Comparison of ENCODE assay signal across 8 cellular contexts in the genomic region with DNA sequence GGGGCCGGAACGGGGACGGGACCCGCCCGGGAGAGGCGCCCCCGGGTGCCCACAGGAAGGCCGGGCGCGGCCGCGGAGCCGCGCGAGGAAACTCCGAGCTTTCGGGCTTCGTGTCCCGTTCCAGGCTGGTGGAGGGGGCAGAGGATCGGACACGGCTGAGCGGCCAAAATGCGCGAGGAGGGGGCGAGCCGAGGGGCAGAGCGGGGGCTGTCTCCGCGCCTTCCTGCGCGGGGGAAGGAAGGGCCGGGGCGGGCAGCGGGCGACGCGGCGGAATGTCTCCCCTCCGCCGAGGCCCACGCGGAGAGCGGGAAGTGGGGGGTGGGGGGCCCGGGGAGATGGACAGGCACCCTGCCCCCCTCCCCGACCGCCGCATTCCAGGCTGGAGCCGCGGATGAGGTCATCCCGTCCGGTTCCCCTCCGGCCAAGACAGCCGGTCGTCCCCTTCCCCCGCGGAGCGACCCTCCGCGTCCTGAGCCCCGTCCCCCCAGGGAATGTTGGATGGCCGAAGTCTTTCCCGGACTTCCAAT. TPM values are rescaled to one million over a fixed set of nuclear protein-coding genes. Genes with fewer than 3 reads are reported as not detected.
DNase-seq lines count a peak whose midpoint lies in the region; ATAC-seq and TF ChIP-seq lines count a peak whose summit lies in the region.

No MANE protein-coding gene starts in this region.

- H3K36me3 ChIP-seq in lung (ENCODE audit: control insufficient read depth in 2 of 2, insufficient read depth in 2 of 2, low read length in 2 of 2) = peaks cover 0 to 4% of the 10 kb centered on the region in 2 donors

- WGBS in lung, 2 donors = 0 to 1% methylated on average over 40 to 60 of the region's 62 CpGs

- no peaks in the 10 kb centered on the region for H3K9me3 Mint-ChIP-seq in activated T-cell treated with anti-CD3 and anti-CD28 coated beads, Interleukin-2, amount 50 U/mL, for 4 hours

- H3K4me3 Mint-ChIP-seq in activated T-cell treated with anti-CD3 and anti-CD28 coated beads, Interleukin-2, amount 50 U/mL, for 4 hours = peak overlapping the region; percentile 60

- H3K27ac ChIP-seq in coronary artery (peak overlapping the region; percentile 94 to 97), lung (ENCODE audit: low read depth in 1 of 2, low read length in 1 of 2) (peak overlapping the region; percentile 96 to 98)

- no peak for DNase-seq in activated T-cell treated with anti-CD3 and anti-CD28 coated beads, Interleukin-2, amount 50 U/mL, for 4 hours
- no peak for DNase-seq in activated T-cell treated with anti-CD3 and anti-CD28 coated beads, Interleukin-2, amount 50 U/mL, for 48 hours
- peak; percentile 81 for DNase-seq in coronary artery (ENCODE audit: low spot score)
- DNase-seq in lung (ENCODE audit: low spot score) = no peak
- peak; percentile 66 for DNase-seq in ureter (ENCODE audit: low spot score)
- DNase-seq in activated naive CD4-positive, alpha-beta T cell treated with anti-CD3 and anti-CD28 coated beads, Interleukin-2, amount 50 U/mL, for 16 hours = no peak

- no peaks in the 10 kb centered on the region for H3K27me3 ChIP-seq in lung (ENCODE audit: control insufficient read depth, insufficient read depth)

- H3K4me1 ChIP-seq in lung (ENCODE audit: control insufficient read depth in 2 of 2, insufficient read depth in 2 of 2, low read length in 2 of 2) = peaks cover 0 to 32% of the 10 kb centered on the region in 2 donors

- H3K36me3 Mint-ChIP-seq in activated T-cell treated with anti-CD3 and anti-CD28 coated beads, Interleukin-2, amount 50 U/mL, for 4 hours (ENCODE audit: insufficient read depth) = no peaks in the 10 kb centered on the region

- H3K9me3 ChIP-seq in lung (ENCODE audit: control insufficient read depth in 2 of 2, insufficient read depth in 1 of 2, low read length in 1 of 2) = no peaks in the 10 kb centered on the region

- H3K4me3 ChIP-seq in coronary artery = peak overlapping the region; percentile 87
- H3K4me3 ChIP-seq in lung = peak overlapping the region; percentile 78

- H3K4me1 Mint-ChIP-seq in activated T-cell treated with anti-CD3 and anti-CD28 coated beads, Interleukin-2, amount 50 U/mL, for 4 hours (ENCODE audit: low read depth) = peaks cover 15% of the 10 kb centered on the region

- peak in 1 of 2 donors; percentile 19 for ATAC-seq in activated T-cell treated with anti-CD3 and anti-CD28 coated beads, Interleukin-2, amount 50 U/mL, for 4 hours
- ATAC-seq in lung (ENCODE audit: insufficient read depth, low FRiP score) (no peak), GM18519 (IDR thresholded peaks at IDR 0.05; ENCODE audit: low FRiP score, unreplicated experiment) (no peak), GM19328 (IDR thresholded peaks at IDR 0.05; ENCODE audit: unreplicated experiment) (no peak)

- peaks cover 54% of the 10 kb centered on the region for H3K27me3 Mint-ChIP-seq in activated T-cell treated with anti-CD3 and anti-CD28 coated beads, Interleukin-2, amount 50 U/mL, for 4 hours (ENCODE audit: low read depth)

- TF ChIP-seq CTCF in coronary artery (IDR thresholded peaks at IDR 0.05) (no peak), lung (IDR thresholded peaks at IDR 0.05; ENCODE audit: control extremely low read depth, extremely low read depth) (no peak)

RNA-seq across cellular contexts. Expression of a gene that starts 0.5 kb away (rescaled TPM):
- total RNA-seq in activated T-cell treated with anti-CD3 and anti-CD28 coated beads, Interleukin-2, amount 50 U/mL, for 4 hours = under 1 TPM; 0.13 to 0.42 (median 0.35) TPM
- total RNA-seq in lung (10 to 100 TPM; 23.9 to 77.0 TPM), ureter (33.4 TPM)
- 10 to 100 TPM; 39.8 to 64.1 TPM for polyA plus RNA-seq in lung

RNA-seq across cellular contexts. Expression of a gene that starts 19.1 kb away (rescaled TPM):
- not detected for total RNA-seq in activated T-cell treated with anti-CD3 and anti-CD28 coated beads, Interleukin-2, amount 50 U/mL, for 4 hours
- total RNA-seq in lung = 1 to 10 TPM in 1 of 2 donors, under 1 TPM in 1; 0.89 to 3.1 TPM
- polyA plus RNA-seq in lung = 1 to 10 TPM; 2.4 to 4.3 TPM
- total RNA-seq in ureter = not detected

RNA-seq across cellular contexts. Expression of a gene that starts 41.5 kb away (rescaled TPM):
- total RNA-seq in activated T-cell treated with anti-CD3 and anti-CD28 coated beads, Interleukin-2, amount 50 U/mL, for 4 hours = under 1 TPM in 2 of 3 donors, not detected in 1; 0.26 to 0.35 TPM
- total RNA-seq in lung (10 to 100 TPM; 12.0 to 16.3 TPM), ureter (14.9 TPM)
- polyA plus RNA-seq in lung = 1 to 10 TPM; 6.8 to 8.4 TPM

RNA-seq across cellular contexts. Expression of a gene that starts 47.9 kb away (rescaled TPM):
- total RNA-seq in activated T-cell treated with anti-CD3 and anti-CD28 coated beads, Interleukin-2, amount 50 U/mL, for 4 hours = 10 to 100 TPM; 73.3 to 79.5 (median 77.3) TPM
- total RNA-seq in lung (10 to 100 TPM; 62.1 to 72.4 TPM), ureter (68.9 TPM)
- 10 to 100 TPM; 51.5 to 53.0 TPM for polyA plus RNA-seq in lung

Comparison
In these comparisons a context has a peak if more than half of its experiments do, and no peak if none do; other contexts are left out.
1. DNase-seq: peak in coronary artery (single experiment) and ureter (single experiment); none in activated T-cell treated with anti-CD3 and anti-CD28 coated beads, Interleukin-2, amount 50 U/mL, for 4 hours (single experiment), activated T-cell treated with anti-CD3 and anti-CD28 coated beads, Interleukin-2, amount 50 U/mL, for 48 hours (0 of 2), lung (single experiment) and activated naive CD4-positive, alpha-beta T cell treated with anti-CD3 and anti-CD28 coated beads, Interleukin-2, amount 50 U/mL, for 16 hours (single experiment).
2. RNA of a gene that starts 0.5 kb away (total RNA-seq): 23.9 to 77.0 TPM in lung and 33.4 TPM in ureter (single experiment); 0.13 to 0.42 TPM in activated T-cell treated with anti-CD3 and anti-CD28 coated beads, Interleukin-2, amount 50 U/mL, for 4 hours; every median in the first group is over 10 times any median in the second.
3. RNA of a gene that starts 41.5 kb away (total RNA-seq): 12.0 to 16.3 TPM in lung and 14.9 TPM in ureter (single experiment); 0.26 to 0.35 TPM in activated T-cell treated with anti-CD3 and anti-CD28 coated beads, Interleukin-2, amount 50 U/mL, for 4 hours; every median in the first group is over 4 times any median in the second.